ENCODE assay signal across 12 cellular contexts in the genomic region with DNA sequence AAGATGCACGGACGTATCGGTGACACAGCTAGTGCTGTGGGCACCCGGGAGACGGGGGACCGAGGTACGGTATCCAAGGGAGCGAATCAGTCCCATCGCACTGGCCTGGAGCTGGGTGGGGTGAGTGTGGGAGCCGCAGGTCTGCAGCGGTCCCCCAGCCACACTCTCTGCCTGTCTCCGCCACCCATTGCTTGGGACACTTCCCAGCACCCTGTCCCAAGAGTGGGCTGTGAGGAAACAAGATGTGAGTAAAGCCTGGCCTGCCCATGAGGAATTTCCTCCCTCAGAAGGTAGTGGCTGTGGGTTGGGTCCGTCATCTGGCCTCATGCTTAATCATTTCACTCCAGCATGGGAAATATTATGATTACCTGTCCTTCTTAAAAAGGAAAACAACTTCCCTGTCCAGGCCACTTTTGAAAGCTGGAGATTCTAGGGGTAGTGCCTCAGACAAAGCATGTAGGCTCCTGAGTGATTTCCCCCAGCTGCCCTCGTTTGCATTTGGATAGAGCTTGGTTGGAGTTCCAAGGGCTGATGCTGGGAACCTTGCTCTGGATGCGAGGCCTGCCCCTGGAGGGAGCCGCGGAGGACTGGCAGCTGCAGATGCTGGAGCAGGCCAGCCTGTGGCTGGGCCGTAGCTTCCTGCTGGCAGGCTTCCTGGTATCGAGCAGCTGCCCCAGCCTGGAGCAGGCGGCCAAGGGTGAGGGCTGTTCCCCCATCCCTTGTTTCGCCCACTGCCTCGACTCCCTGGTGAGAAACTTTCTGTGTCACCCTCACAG. TPM values are rescaled to one million over a fixed set of nuclear protein-coding genes. Genes with fewer than 3 reads are reported as not detected.
DNase-seq lines count a peak whose midpoint lies in the region; ATAC-seq, FAIRE-seq and TF ChIP-seq lines count a peak whose summit lies in the region.
"Had no signal": no experiment of that assay in that cellular context is flagged by ENCODE, and none has a peak within 500 bp of the region (broad histone marks: within the 10 kb centered on the region; RNA-seq: fewer than 3 reads in every experiment).

No MANE protein-coding gene starts in this region.

- no peak overlapping the region for H3K27ac ChIP-seq in kidney (ENCODE audit: low read depth in 2 of 2, low read length in 2 of 2)

- ATAC-seq in HG02763 (IDR thresholded peaks at IDR 0.05; ENCODE audit: unreplicated experiment): no peak
- ATAC-seq: Right ventricle myocardium inferior; stimulated activated effector memory CD8-positive, alpha-beta T cell treated with anti-CD3 and anti-CD28 coated beads, Interleukin-12 subunit alpha, Interleukin-12 subunit beta, amount 100 ng/mL, for 72 hours had no signal

- peaks cover 3 to 5% of the 10 kb centered on the region in 2 donors for H3K4me1 ChIP-seq in kidney (ENCODE audit: control insufficient read depth in 1 of 2, insufficient read depth in 1 of 2, low read depth in 1 of 2, low read length in 2 of 2)

- H3K27me3 ChIP-seq in H7 (ENCODE audit: control insufficient read depth, insufficient read depth, low read length): no peaks in the 10 kb centered on the region

- no peak for FAIRE-seq in kidney (lab: Jason Lieb, UNC)
- FAIRE-seq: endometrium had no signal

- H3K36me3 ChIP-seq in H7 (replicated peaks; ENCODE audit: control insufficient read depth, insufficient read depth, low read length) (peaks cover 31% of the 10 kb centered on the region), kidney (ENCODE audit: control insufficient read depth in 1 of 2, insufficient read depth in 2 of 2, low read length in 2 of 2) (peaks cover 0 to 15% of the 10 kb centered on the region in 2 donors)

- TF ChIP-seq CTCF in kidney (IDR thresholded peaks at IDR 0.05; ENCODE audit: borderline replicate concordance, extremely low read depth, insufficient read depth): no peak

- no peak overlapping the region for H3K4me3 ChIP-seq in H7 (ENCODE audit: insufficient read depth, low read depth, low read length)
- H3K4me3 ChIP-seq in kidney (ENCODE audit: low read length in 2 of 2): no peak overlapping the region

- no peaks in the 10 kb centered on the region for H3K9me3 ChIP-seq in kidney (ENCODE audit: control insufficient read depth in 1 of 2, low read length in 2 of 2)

- intact Hi-C loops in kidney (cut with DNase I): no loop called here

- DNase-seq in H7 (peak; percentile 92), kidney (peak; percentile 58), NCI-H82 (lab: John Stamatoyannopoulos, UW) (no peak)
- DNase-seq: activated T-cell treated with anti-CD3 and anti-CD28 coated beads, Interleukin-2, amount 50 U/mL, for 48 hours; DMS79 treated with DMSO at 0.1 percent for 48 hours; MV-4-11; naive B cell; NCI-H524 had no signal

- H3K9ac ChIP-seq in kidney (ENCODE audit: low read length in 2 of 2): no peak overlapping the region

RNA-seq across cellular contexts. Expression of a gene that starts 6.2 kb away (rescaled TPM):
- total RNA-seq in H7 (2014; rRNA removed; shearing (Covaris generic)): 0.73 and 3.2 TPM in 2 replicates
- total RNA-seq in kidney: 31.6 TPM
- 15.8 TPM for polyA plus RNA-seq in kidney (ENCODE audit: insufficient read depth, low read depth, low replicate concordance)

RNA-seq across cellular contexts. Expression of a gene that starts 6.4 kb away (rescaled TPM):
- 38.3 and 39.4 TPM in 2 replicates for total RNA-seq in H7 (2014; rRNA removed; shearing (Covaris generic))
- 17.1 TPM for total RNA-seq in kidney
- polyA plus RNA-seq in kidney (ENCODE audit: insufficient read depth, low read depth, low replicate concordance): 23.2 TPM

RNA-seq across cellular contexts. Expression of a gene that starts 11.9 kb away (rescaled TPM):
- total RNA-seq in H7 (2014; rRNA removed; shearing (Covaris generic)): 198 and 223 TPM in 2 replicates
- 104 TPM for total RNA-seq in kidney
- 475 TPM for polyA plus RNA-seq in kidney (ENCODE audit: insufficient read depth, low read depth, low replicate concordance)

RNA-seq across cellular contexts. Expression of a gene that starts 39.1 kb away (rescaled TPM):
- total RNA-seq in H7 (2014; rRNA removed; shearing (Covaris generic)): 149 and 155 TPM in 2 replicates
- total RNA-seq in kidney: 95.8 TPM
- polyA plus RNA-seq in kidney (ENCODE audit: insufficient read depth, low read depth, low replicate concordance): 53.7 TPM

RNA-seq across cellular contexts. Expression of a gene that starts 49.6 kb away (rescaled TPM):
- 44.2 and 56.7 TPM in 2 replicates for total RNA-seq in H7 (2014; rRNA removed; shearing (Covaris generic))
- 3.7 TPM for total RNA-seq in kidney
- 5.2 TPM for polyA plus RNA-seq in kidney (ENCODE audit: insufficient read depth, low read depth, low replicate concordance)
